In genomic region chr7:83528925-83529423, GRCh38 we compare ENCODE assay signal across 14 cellular contexts.
"Had no signal": no experiment of that assay in that cellular context is flagged by ENCODE, and none has a peak within 500 bp of the region (broad histone marks: within the 10 kb centered on the region; RNA-seq: fewer than 3 reads in every experiment).

No MANE protein-coding gene starts in this region.

- H3K27me3 ChIP-seq: esophagus squamous epithelium, gastroesophageal sphincter, neutrophil, right atrium auricular region, vagina had no signal

- H3K4me2 ChIP-seq: smooth muscle cell had no signal

- H3K4me1 ChIP-seq: esophagus squamous epithelium, gastroesophageal sphincter, right atrium auricular region, vagina had no signal

- H3K27ac ChIP-seq: esophagus squamous epithelium, gastroesophageal sphincter, neutrophil, right atrium auricular region, vagina had no signal

- H3K9me3 ChIP-seq: esophagus squamous epithelium, gastroesophageal sphincter, mucosa of descending colon, neutrophil, right atrium auricular region, vagina had no signal

- ATAC-seq: gastroesophageal sphincter; left colon; mucosa of descending colon; naive thymus-derived CD8-positive, alpha-beta T cell had no signal

- DNase-seq: esophagus squamous epithelium; foreskin fibroblast; glutamatergic neuron; immature natural killer cell; left colon; mucosa of descending colon; naive thymus-derived CD8-positive, alpha-beta T cell; stimulated activated CD4-positive, alpha-beta T cell treated with anti-CD3 and anti-CD28 coated beads, Interleukin-2, amount 100 ng/mL, for 48 hours; stimulated activated naive CD4-positive, alpha-beta T cell treated with Interleukin-2 at 50 U/mL for 16 hours had no signal

- H3K4me3 ChIP-seq: esophagus squamous epithelium, gastroesophageal sphincter, mucosa of descending colon, right atrium auricular region, smooth muscle cell, vagina had no signal

- H3K36me3 ChIP-seq: esophagus squamous epithelium, gastroesophageal sphincter, neutrophil, right atrium auricular region, vagina had no signal
